In genomic region chr15:40358492-40359353, GRCh38 we compare ENCODE assay signal across 6 cellular contexts. TPM values are rescaled to one million over a fixed set of nuclear protein-coding genes. Genes with fewer than 3 reads are reported as not detected.
DNase-seq lines count a peak whose midpoint lies in the region; ATAC-seq, FAIRE-seq and TF ChIP-seq lines count a peak whose summit lies in the region.

No MANE protein-coding gene starts in this region.

- peak; percentile 52 to 81 (median 67) for DNase-seq in K562 (ENCODE audit: extremely low read depth in 1 of 4, low spot score in 3 of 4)
- no peak for DNase-seq in AML-193 (lab: John Stamatoyannopoulos, UW)

- peak overlapping the region; percentile 66 for H3K4me2 ChIP-seq in K562 (ENCODE audit: insufficient read depth, low read length)
- peak overlapping the region; percentile 86 for H3K4me2 ChIP-seq in neural cell (ENCODE audit: low read length)

- in situ Hi-C loops in K562 (cut with MboI), result no loop called here

- no peaks in the 10 kb centered on the region for H4K20me1 ChIP-seq in K562 (replicated peaks; ENCODE audit: control insufficient read depth, insufficient read depth, low read length)
- H4K20me1 ChIP-seq in neural cell (ENCODE audit: insufficient read depth), result no peaks in the 10 kb centered on the region

- no peak for FAIRE-seq in K562 (lab: Jason Lieb, UNC)

- CTCF ChIA-PET in K562 (lab: Yijun Ruan, JAX; ENCODE audit: low intra/inter-chr PET ratio), result no interaction called here

- H3K27ac ChIP-seq in HUES64 (ENCODE audit: low read depth, low read length) (no peak overlapping the region), K562 (ENCODE audit: extremely low read depth, low read depth, low read length) (no peak overlapping the region), neural cell (ENCODE audit: low read length) (peak overlapping the region; percentile 59)

- 10% methylated on average over 31 of the region's 31 CpGs for WGBS in HUES64
- 23% methylated on average over 21 of the region's 31 CpGs for WGBS in K562 (ENCODE audit: insufficient coverage, low coverage, missing lambda C conversion rate)

- TF ChIP-seq EP300 in K562 (IDR thresholded peaks at IDR 0.05; ENCODE audit: low read length), result no peak
- TF ChIP-seq EP300 in neural cell (conservative IDR thresholded peaks at IDR 0.05; ENCODE audit: poor library complexity, severe bottlenecking), result no peak

- POLR2A ChIA-PET in K562 (lab: Yijun Ruan, JAX), result interaction anchor here (0.6 kb wide), 1 partner anchor 61 kb away, joined by 3 read pairs; no protein-coding TSS in a partner anchor

- peak; percentile 18 for ATAC-seq in GM18498 (IDR thresholded peaks at IDR 0.05; ENCODE audit: unreplicated experiment)
- ATAC-seq in K562, result peak; percentile 56
- ATAC-seq in GM18517 (IDR thresholded peaks at IDR 0.05; ENCODE audit: unreplicated experiment), result no peak

- H3K4me3 ChIP-seq in HUES64 (ENCODE audit: low read length) (peak overlapping the region; percentile 56), K562 (peak overlapping the region; percentile 53), neural cell (ENCODE audit: low read length) (peak overlapping the region; percentile 95)

- no peak overlapping the region for H3K9ac ChIP-seq in HUES64 (ENCODE audit: low read depth, low read length)
- H3K9ac ChIP-seq in K562 (ENCODE audit: insufficient read depth in 1 of 2, low read depth in 2 of 2, low read length in 2 of 2), result peak overlapping the region in 1 of 2 experiments; percentile 75; a peak in 2 of 4 replicates
- peak overlapping the region; percentile 86 for H3K9ac ChIP-seq in neural cell (ENCODE audit: low read length)

- no peaks in the 10 kb centered on the region for H3F3A ChIP-seq in neural cell (ENCODE audit: insufficient read depth, low read length, poor library complexity, severe bottlenecking)

- TF ChIP-seq CTCF in K562 (IDR thresholded peaks at IDR 0.05 in 2 of 3, conservative IDR thresholded peaks at IDR 0.05 in 1 of 3; ENCODE audit: insufficient read depth in 2 of 3, low read depth in 1 of 3, low read length in 3 of 3) (no peak; a peak in 1 of 6 replicates), neural cell (IDR thresholded peaks at IDR 0.05; ENCODE audit: poor library complexity, severe bottlenecking) (peak; percentile 37)

- TF ChIP-seq RAD21 in K562 (CRISPR knock-in tag; conservative IDR thresholded peaks at IDR 0.05 in 1 of 2, IDR thresholded peaks at IDR 0.05 in 1 of 2), result no peak
- TF ChIP-seq RAD21 in neural cell (conservative IDR thresholded peaks at IDR 0.05), result no peak

- H3K9me3 ChIP-seq in HUES64 (ENCODE audit: insufficient read depth, low read depth, low read length), result no peaks in the 10 kb centered on the region
- H3K9me3 ChIP-seq in K562 (replicated peaks; ENCODE audit: control insufficient read depth, insufficient read depth, low read depth, low read length), result no peaks in the 10 kb centered on the region
- no peaks in the 10 kb centered on the region for H3K9me3 ChIP-seq in neural cell (ENCODE audit: low read length)

- H2AFZ ChIP-seq in K562 (ENCODE audit: low read depth, low read length) (peak overlapping the region; percentile 69; the same call in 1 of the 2 replicates), neural cell (ENCODE audit: low read depth, low read length) (peak overlapping the region; percentile 91)

- intact Hi-C loops in K562 (cut with micrococcal nuclease), result loop anchor here (5.0 kb wide), 1 partner anchor 64 kb away; no protein-coding TSS in a partner anchor

- no peaks in the 10 kb centered on the region for H3K9me1 ChIP-seq in K562 (ENCODE audit: control insufficient read depth, insufficient read depth, low read length)

- H3K4me1 ChIP-seq in HUES64 (ENCODE audit: insufficient read depth, low read length) (peaks cover 16% of the 10 kb centered on the region), K562 (replicated peaks in 1 of 2; ENCODE audit: control insufficient read depth in 2 of 2, insufficient read depth in 2 of 2, low read length in 2 of 2) (peaks cover 6 to 26% of the 10 kb centered on the region in 2 experiments; a peak in 4 of 5 replicates)

- H3K36me3 ChIP-seq in HUES64 (ENCODE audit: insufficient read depth, low read length) (no peaks in the 10 kb centered on the region), K562 (ENCODE audit: control insufficient read depth, insufficient read depth, low read length) (no peaks in the 10 kb centered on the region), neural cell (ENCODE audit: insufficient read depth, low read length) (no peaks in the 10 kb centered on the region)

- H3K79me2 ChIP-seq in K562 (ENCODE audit: control insufficient read depth, insufficient read depth, low read length) (no peaks in the 10 kb centered on the region), neural cell (replicated peaks; ENCODE audit: insufficient read depth, low read length) (peaks cover 3% of the 10 kb centered on the region)

- no TSS peak for BruUV-seq in K562 (replicated peaks; lab: Mats Ljungman, UMichigan)

- TF ChIP-seq POLR2A in K562 (conservative IDR thresholded peaks at IDR 0.05), result no peak

- no peaks in the 10 kb centered on the region for H3K9me2 ChIP-seq in neural cell (ENCODE audit: insufficient read depth, low read length)

- H3K27me3 ChIP-seq in HUES64 (ENCODE audit: insufficient read depth, low read length), result peaks cover 46% of the 10 kb centered on the region
- H3K27me3 ChIP-seq in K562 (ENCODE audit: control insufficient read depth in 2 of 2, insufficient read depth in 2 of 2, low read length in 2 of 2), result peaks cover 0 to 9% of the 10 kb centered on the region in 2 experiments; a peak in 1 of 5 replicates
- peaks cover 5% of the 10 kb centered on the region for H3K27me3 ChIP-seq in neural cell (ENCODE audit: insufficient read depth, low read depth, low read length)

RNA-seq across cellular contexts. Expression of gene DISP2, which starts 0.7 kb away (rescaled TPM):
- 0.45 TPM for polyA plus RNA-seq in HUES64 (2013, experiment 1 of 2)
- polyA plus RNA-seq in HUES64 (2013, experiment 2 of 2), result 0.89 TPM
- 0.37 and 0.58 TPM in 2 replicates for total RNA-seq in K562 (2011; cell fraction: chromatin; rRNA removed; ENCODE audit: low replicate concordance)
- total RNA-seq in K562 (2011; cell fraction: nucleolus; rRNA removed), result 0.53 and 0.67 TPM in 2 replicates
- 0.23 and 0.59 TPM in 2 replicates for total RNA-seq in K562 (2011; cell fraction: nucleoplasm; rRNA removed)
- 0.08 and 0.09 TPM in 2 replicates for total RNA-seq in K562 (2014; rRNA removed)
- total RNA-seq in K562 (2014; rRNA removed; fragmentation: Illumina TruSeq; extraction: Trizol), result 0.22 and 0.29 TPM in 2 replicates
- 0.11 and 0.22 TPM in 2 replicates for total RNA-seq in K562 (2015; rRNA removed; fragmentation: Illumina TruSeq; extraction: Trizol)
- 0.74 and 0.89 TPM in 2 replicates for total RNA-seq in K562 (2021)
- 0.06 and 0.16 TPM in 2 replicates for polyA plus RNA-seq in K562 (2011; rRNA removed)
- 0.09 and 0.15 TPM in 2 replicates for polyA plus RNA-seq in K562 (2011; cell fraction: cytosol; rRNA removed)
- 0.17 and 0.68 TPM in 2 replicates for polyA plus RNA-seq in K562 (2011; cell fraction: nucleus; rRNA removed)
- 0.32 and 0.42 TPM in 2 replicates for polyA plus RNA-seq in K562 (2012)
- polyA plus RNA-seq in K562 (2014; fragmentation: Illumina TruSeq; extraction: Trizol), result 0.25 and 0.29 TPM in 2 replicates
- polyA plus RNA-seq in K562 (2014; fragmentation: Nextera tagmentation; extraction: Ambion mirVana), result under 1 TPM in 1 of 2 experiments, not detected in 1; 0.08 TPM
- 0.08 and 0.09 TPM in 2 replicates for polyA plus RNA-seq in K562 (2014; rRNA removed)
- polyA minus RNA-seq in K562 (2011; rRNA and poly(A)+ RNA removed), result 0.09 and 0.49 TPM in 2 replicates
- 0.19 and 0.27 TPM in 2 replicates for polyA minus RNA-seq in K562 (2011; cell fraction: cytosol; rRNA and poly(A)+ RNA removed)
- polyA minus RNA-seq in K562 (2011; cell fraction: nucleus; rRNA and poly(A)+ RNA removed), result 0.33 and 0.40 TPM in 2 replicates
- 5.0 and 26.0 TPM in 2 replicates for polyA plus RNA-seq in neural cell
- 11.6 and 13.6 TPM in 2 replicates for polyA minus RNA-seq in neural cell

RNA-seq across cellular contexts. Expression of gene PHGR1, which starts 7.9 kb away (rescaled TPM):
- polyA plus RNA-seq in HUES64 (2013, experiment 1 of 2), result not detected
- not detected for polyA plus RNA-seq in HUES64 (2013, experiment 2 of 2)
- not detected in 2 replicates for total RNA-seq in K562 (2011; cell fraction: chromatin; rRNA removed; ENCODE audit: low replicate concordance)
- total RNA-seq in K562 (2011; cell fraction: nucleolus; rRNA removed), result not detected in 2 replicates
- not detected in 2 replicates for total RNA-seq in K562 (2011; cell fraction: nucleoplasm; rRNA removed)
- total RNA-seq in K562 (2014; rRNA removed) (not detected in 2 replicates), K562 (2014; rRNA removed; fragmentation: Illumina TruSeq; extraction: Trizol) (not detected in 2 replicates), K562 (2015; rRNA removed; fragmentation: Illumina TruSeq; extraction: Trizol) (not detected in 2 replicates), K562 (2021) (0.65 TPM in 1 of 2 replicates, not detected in the other)
- polyA plus RNA-seq in K562 (2011; rRNA removed) (not detected in 2 replicates), K562 (2014; fragmentation: Illumina TruSeq; extraction: Trizol) (not detected in 2 replicates), K562 (2014; fragmentation: Nextera tagmentation; extraction: Ambion mirVana) (not detected), K562 (2014; rRNA removed) (not detected in 2 replicates), neural cell (not detected in 2 replicates)
- polyA plus RNA-seq in K562 (2011; cell fraction: cytosol; rRNA removed), result not detected in 2 replicates
- polyA plus RNA-seq in K562 (2011; cell fraction: nucleus; rRNA removed), result not detected in 2 replicates
- polyA plus RNA-seq in K562 (2012), result not detected in 2 replicates
- not detected in 2 replicates for polyA minus RNA-seq in K562 (2011; rRNA and poly(A)+ RNA removed)
- polyA minus RNA-seq in K562 (2011; cell fraction: cytosol; rRNA and poly(A)+ RNA removed), result not detected in 2 replicates
- polyA minus RNA-seq in K562 (2011; cell fraction: nucleus; rRNA and poly(A)+ RNA removed), result not detected in 2 replicates
- polyA minus RNA-seq in neural cell, result not detected in 2 replicates

RNA-seq across cellular contexts. Expression of gene CCDC9B, which starts 18.0 kb away (rescaled TPM):
- 0.80 TPM for polyA plus RNA-seq in HUES64 (2013, experiment 1 of 2)
- polyA plus RNA-seq in HUES64 (2013, experiment 2 of 2), result 0.13 TPM
- total RNA-seq in K562 (2011; cell fraction: chromatin; rRNA removed; ENCODE audit: low replicate concordance), result 0.76 and 1.0 TPM in 2 replicates
- total RNA-seq in K562 (2011; cell fraction: nucleolus; rRNA removed), result 0.79 and 0.83 TPM in 2 replicates
- total RNA-seq in K562 (2011; cell fraction: nucleoplasm; rRNA removed), result 0.44 and 0.84 TPM in 2 replicates
- total RNA-seq in K562 (2014; rRNA removed), result 0.08 TPM in 1 of 2 replicates, not detected in the other
- 0.36 and 0.38 TPM in 2 replicates for total RNA-seq in K562 (2014; rRNA removed; fragmentation: Illumina TruSeq; extraction: Trizol)
- total RNA-seq in K562 (2015; rRNA removed; fragmentation: Illumina TruSeq; extraction: Trizol), result 0.26 and 0.47 TPM in 2 replicates
- 0.33 and 0.56 TPM in 2 replicates for total RNA-seq in K562 (2021)
- 0.04 TPM in 2 replicates for polyA plus RNA-seq in K562 (2011; rRNA removed)
- polyA plus RNA-seq in K562 (2011; cell fraction: cytosol; rRNA removed), result 0.03 TPM in 1 of 2 replicates, not detected in the other
- 0.22 and 0.38 TPM in 2 replicates for polyA plus RNA-seq in K562 (2011; cell fraction: nucleus; rRNA removed)
- polyA plus RNA-seq in K562 (2012), result 0.35 and 1.3 TPM in 2 replicates
- polyA plus RNA-seq in K562 (2014; fragmentation: Illumina TruSeq; extraction: Trizol), result 0.16 and 0.17 TPM in 2 replicates
- under 1 TPM; 0.01 to 0.03 TPM for polyA plus RNA-seq in K562 (2014; fragmentation: Nextera tagmentation; extraction: Ambion mirVana)
- 0.05 and 0.15 TPM in 2 replicates for polyA plus RNA-seq in K562 (2014; rRNA removed)
- 0.06 and 0.07 TPM in 2 replicates for polyA minus RNA-seq in K562 (2011; rRNA and poly(A)+ RNA removed)
- not detected in 2 replicates for polyA minus RNA-seq in K562 (2011; cell fraction: cytosol; rRNA and poly(A)+ RNA removed)
- 0.54 and 1.6 TPM in 2 replicates for polyA minus RNA-seq in K562 (2011; cell fraction: nucleus; rRNA and poly(A)+ RNA removed)
- polyA plus RNA-seq in neural cell, result not detected in 2 replicates
- not detected in 2 replicates for polyA minus RNA-seq in neural cell

RNA-seq across cellular contexts. Expression of gene KNSTRN, which starts 23.8 kb away (rescaled TPM):
- polyA plus RNA-seq in HUES64 (2013, experiment 1 of 2), result 46.7 TPM
- 58.7 TPM for polyA plus RNA-seq in HUES64 (2013, experiment 2 of 2)
- total RNA-seq in K562 (2011; cell fraction: chromatin; rRNA removed; ENCODE audit: low replicate concordance), result 84.3 and 130 TPM in 2 replicates
- 50.7 and 57.5 TPM in 2 replicates for total RNA-seq in K562 (2011; cell fraction: nucleolus; rRNA removed)
- 75.5 and 94.3 TPM in 2 replicates for total RNA-seq in K562 (2011; cell fraction: nucleoplasm; rRNA removed)
- total RNA-seq in K562 (2014; rRNA removed) (51.4 and 62.3 TPM in 2 replicates), K562 (2014; rRNA removed; fragmentation: Illumina TruSeq; extraction: Trizol) (88.2 and 99.8 TPM in 2 replicates), K562 (2015; rRNA removed; fragmentation: Illumina TruSeq; extraction: Trizol) (85.8 and 87.3 TPM in 2 replicates), K562 (2021) (64.3 and 65.7 TPM in 2 replicates)
- polyA plus RNA-seq in K562 (2011; rRNA removed) (59.7 and 80.0 TPM in 2 replicates), K562 (2014; fragmentation: Illumina TruSeq; extraction: Trizol) (74.7 and 75.0 TPM in 2 replicates), K562 (2014; fragmentation: Nextera tagmentation; extraction: Ambion mirVana) (10 to 100 TPM; 48.7 to 66.3 TPM), K562 (2014; rRNA removed) (61.9 and 63.9 TPM in 2 replicates), neural cell (34.6 and 38.3 TPM in 2 replicates)
- polyA plus RNA-seq in K562 (2011; cell fraction: cytosol; rRNA removed), result 30.2 and 32.2 TPM in 2 replicates
- 38.3 and 42.7 TPM in 2 replicates for polyA plus RNA-seq in K562 (2011; cell fraction: nucleus; rRNA removed)
- 31.8 and 42.4 TPM in 2 replicates for polyA plus RNA-seq in K562 (2012)
- 111 and 131 TPM in 2 replicates for polyA minus RNA-seq in K562 (2011; rRNA and poly(A)+ RNA removed)
- polyA minus RNA-seq in K562 (2011; cell fraction: cytosol; rRNA and poly(A)+ RNA removed), result 29.8 and 39.7 TPM in 2 replicates
- 19.1 and 47.0 TPM in 2 replicates for polyA minus RNA-seq in K562 (2011; cell fraction: nucleus; rRNA and poly(A)+ RNA removed)
- 38.2 and 38.8 TPM in 2 replicates for polyA minus RNA-seq in neural cell

RNA-seq across cellular contexts. Expression of gene INAFM2, which starts 35.2 kb away (rescaled TPM):
- 18.2 TPM for polyA plus RNA-seq in HUES64 (2013, experiment 1 of 2)
- 20.2 TPM for polyA plus RNA-seq in HUES64 (2013, experiment 2 of 2)
- total RNA-seq in K562 (2011; cell fraction: chromatin; rRNA removed; ENCODE audit: low replicate concordance), result 19.1 and 21.1 TPM in 2 replicates
- 18.6 and 23.8 TPM in 2 replicates for total RNA-seq in K562 (2011; cell fraction: nucleolus; rRNA removed)
- 30.2 and 44.3 TPM in 2 replicates for total RNA-seq in K562 (2011; cell fraction: nucleoplasm; rRNA removed)
- total RNA-seq in K562 (2014; rRNA removed), result 27.1 and 27.8 TPM in 2 replicates
- 29.1 and 30.4 TPM in 2 replicates for total RNA-seq in K562 (2014; rRNA removed; fragmentation: Illumina TruSeq; extraction: Trizol)
- 29.4 and 32.1 TPM in 2 replicates for total RNA-seq in K562 (2015; rRNA removed; fragmentation: Illumina TruSeq; extraction: Trizol)
- 37.4 and 43.1 TPM in 2 replicates for total RNA-seq in K562 (2021)
- 26.7 and 27.9 TPM in 2 replicates for polyA plus RNA-seq in K562 (2011; rRNA removed)
- polyA plus RNA-seq in K562 (2011; cell fraction: cytosol; rRNA removed), result 12.9 and 15.5 TPM in 2 replicates
- polyA plus RNA-seq in K562 (2011; cell fraction: nucleus; rRNA removed), result 17.8 and 18.7 TPM in 2 replicates
- polyA plus RNA-seq in K562 (2012), result 20.1 and 23.2 TPM in 2 replicates
- 20.3 and 25.5 TPM in 2 replicates for polyA plus RNA-seq in K562 (2014; fragmentation: Illumina TruSeq; extraction: Trizol)
- 10 to 100 TPM; 11.8 to 12.3 TPM for polyA plus RNA-seq in K562 (2014; fragmentation: Nextera tagmentation; extraction: Ambion mirVana)
- 27.2 and 28.2 TPM in 2 replicates for polyA plus RNA-seq in K562 (2014; rRNA removed)
- 18.1 and 20.4 TPM in 2 replicates for polyA minus RNA-seq in K562 (2011; rRNA and poly(A)+ RNA removed)
- 15.7 TPM in 2 replicates for polyA minus RNA-seq in K562 (2011; cell fraction: cytosol; rRNA and poly(A)+ RNA removed)
- 6.6 and 16.3 TPM in 2 replicates for polyA minus RNA-seq in K562 (2011; cell fraction: nucleus; rRNA and poly(A)+ RNA removed)
- 14.8 and 15.7 TPM in 2 replicates for polyA plus RNA-seq in neural cell
- 20.4 and 20.7 TPM in 2 replicates for polyA minus RNA-seq in neural cell

Comparison
In these comparisons a context has a peak if more than half of its experiments do, and no peak if none do; other contexts are left out.
1. DNase-seq: peak in K562 (4 of 4); none in AML-193 (0 of 2).
2. Peak in every context shown above with its lines, with median percentiles within 50 percentile points of each other: H3K4me3 ChIP-seq.